In the genomic region with DNA sequence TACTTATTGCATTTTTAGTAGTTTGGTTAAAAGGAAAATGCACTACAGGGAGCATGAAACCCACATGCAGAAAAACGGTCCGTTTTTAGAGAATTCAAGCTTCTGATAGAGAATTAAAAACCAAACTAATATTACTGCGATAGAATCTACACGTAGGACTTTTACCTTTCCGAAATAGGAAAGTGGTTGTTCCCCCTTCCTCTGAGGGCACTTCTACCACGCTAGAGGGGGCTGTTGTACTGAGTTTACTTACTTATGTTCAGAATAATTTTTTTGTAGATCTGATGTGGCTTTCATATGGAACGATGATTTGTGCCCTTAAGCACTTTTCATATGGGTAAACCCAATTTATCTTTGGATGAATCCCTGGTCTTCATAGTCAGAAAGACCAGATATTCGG, we compare ENCODE assay signal across 8 cellular contexts.
DNase-seq lines count a peak whose midpoint lies in the region; ATAC-seq, FAIRE-seq and TF ChIP-seq lines count a peak whose summit lies in the region.

No MANE protein-coding gene starts in this region.

- H3K4me3 ChIP-seq in NB4 (ENCODE audit: low read depth, low read length) (no peak overlapping the region), bronchial epithelial cell (ENCODE audit: low read depth, low read length) (no peak overlapping the region)

- no peak for FAIRE-seq in bronchial epithelial cell (lab: Jason Lieb, UNC)

- no peaks in the 10 kb centered on the region for H3K27me3 ChIP-seq in bronchial epithelial cell (ENCODE audit: control insufficient read depth, insufficient read depth, low read length)

- no peaks in the 10 kb centered on the region for H3K36me3 ChIP-seq in bronchial epithelial cell (ENCODE audit: control insufficient read depth, insufficient read depth, low read length)

- peak; percentile 16 for DNase-seq in activated CD4-positive, CD25-positive, alpha-beta regulatory T cell treated with anti-CD3 and anti-CD28 coated beads, Interleukin-2, amount 50 U/mL, for 16 hours (ENCODE audit: low read depth, low spot score)
- DNase-seq in activated CD4-positive, CD25-positive, alpha-beta regulatory T cell treated with anti-CD3 and anti-CD28 coated beads, Interleukin-2, amount 50 U/mL, for 72 hours = no peak
- DNase-seq in NB4 (ENCODE audit: low read depth) (peak; percentile 60), bronchial epithelial cell (ENCODE audit: low read depth) (peak; percentile 51), left lobe of liver (ENCODE audit: low spot score) (no peak), GM19238 (ENCODE audit: insufficient read length, low spot score) (no peak)
- peak; percentile 19 for DNase-seq in stimulated activated naive CD4-positive, alpha-beta T cell treated with Interleukin-2 at 50 U/mL for 16 hours (lab: John Stamatoyannopoulos, UW)

- TF ChIP-seq CTCF in NB4 (IDR thresholded peaks at IDR 0.05; ENCODE audit: low read depth, low read length) (peak; percentile 68), bronchial epithelial cell (IDR thresholded peaks at IDR 0.05; ENCODE audit: insufficient read depth, low read length, severe bottlenecking) (peak; percentile 57)

- no peak for TF ChIP-seq POLR2A in NB4 (IDR thresholded peaks at IDR 0.05; ENCODE audit: extremely low read depth, insufficient read length)

- ATAC-seq in SK-N-SH treated with all-trans-retinoic acid at 6 μM for 48 hours (peak; percentile 92), left lobe of liver (peak; percentile 94)

TF ChIP-seq in SK-N-SH treated with all-trans-retinoic acid at 6 μM for 48 hours, 23 proteins besides CTCF, POLR2A, EP300 and RAD21:
- no peak for TF ChIP-seq BACH2 (CRISPR knock-in tag; IDR thresholded peaks at IDR 0.05; ENCODE audit: borderline replicate concordance)
- no peak for TF ChIP-seq TCF4 (CRISPR knock-in tag; IDR thresholded peaks at IDR 0.05; ENCODE audit: borderline replicate concordance)
- no peak for TF ChIP-seq OSR1 (CRISPR knock-in tag; IDR thresholded peaks at IDR 0.05)
- TF ChIP-seq, protein P1, sequence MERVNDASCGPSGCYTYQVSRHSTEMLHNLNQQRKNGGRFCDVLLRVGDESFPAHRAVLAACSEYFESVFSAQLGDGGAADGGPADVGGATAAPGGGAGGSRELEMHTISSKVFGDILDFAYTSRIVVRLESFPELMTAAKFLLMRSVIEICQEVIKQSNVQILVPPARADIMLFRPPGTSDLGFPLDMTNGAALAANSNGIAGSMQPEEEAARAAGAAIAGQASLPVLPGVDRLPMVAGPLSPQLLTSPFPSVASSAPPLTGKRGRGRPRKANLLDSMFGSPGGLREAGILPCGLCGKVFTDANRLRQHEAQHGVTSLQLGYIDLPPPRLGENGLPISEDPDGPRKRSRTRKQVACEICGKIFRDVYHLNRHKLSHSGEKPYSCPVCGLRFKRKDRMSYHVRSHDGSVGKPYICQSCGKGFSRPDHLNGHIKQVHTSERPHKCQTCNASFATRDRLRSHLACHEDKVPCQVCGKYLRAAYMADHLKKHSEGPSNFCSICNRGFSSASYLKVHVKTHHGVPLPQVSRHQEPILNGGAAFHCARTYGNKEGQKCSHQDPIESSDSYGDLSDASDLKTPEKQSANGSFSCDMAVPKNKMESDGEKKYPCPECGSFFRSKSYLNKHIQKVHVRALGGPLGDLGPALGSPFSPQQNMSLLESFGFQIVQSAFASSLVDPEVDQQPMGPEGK (CRISPR knock-in tag; IDR thresholded peaks at IDR 0.05; ENCODE audit: borderline replicate concordance) = no peak
- no peak for TF ChIP-seq CSDC2 (CRISPR knock-in tag; IDR thresholded peaks at IDR 0.05)
- TF ChIP-seq ARNTL (CRISPR knock-in tag; IDR thresholded peaks at IDR 0.05; ENCODE audit: borderline replicate concordance, low read depth) = no peak
- TF ChIP-seq TOX (CRISPR knock-in tag; IDR thresholded peaks at IDR 0.05; ENCODE audit: borderline replicate concordance) = no peak
- no peak for TF ChIP-seq GLIS3 (CRISPR knock-in tag; IDR thresholded peaks at IDR 0.05)
- TF ChIP-seq RARB (CRISPR knock-in tag; IDR thresholded peaks at IDR 0.05) = no peak
- TF ChIP-seq, protein P2, sequence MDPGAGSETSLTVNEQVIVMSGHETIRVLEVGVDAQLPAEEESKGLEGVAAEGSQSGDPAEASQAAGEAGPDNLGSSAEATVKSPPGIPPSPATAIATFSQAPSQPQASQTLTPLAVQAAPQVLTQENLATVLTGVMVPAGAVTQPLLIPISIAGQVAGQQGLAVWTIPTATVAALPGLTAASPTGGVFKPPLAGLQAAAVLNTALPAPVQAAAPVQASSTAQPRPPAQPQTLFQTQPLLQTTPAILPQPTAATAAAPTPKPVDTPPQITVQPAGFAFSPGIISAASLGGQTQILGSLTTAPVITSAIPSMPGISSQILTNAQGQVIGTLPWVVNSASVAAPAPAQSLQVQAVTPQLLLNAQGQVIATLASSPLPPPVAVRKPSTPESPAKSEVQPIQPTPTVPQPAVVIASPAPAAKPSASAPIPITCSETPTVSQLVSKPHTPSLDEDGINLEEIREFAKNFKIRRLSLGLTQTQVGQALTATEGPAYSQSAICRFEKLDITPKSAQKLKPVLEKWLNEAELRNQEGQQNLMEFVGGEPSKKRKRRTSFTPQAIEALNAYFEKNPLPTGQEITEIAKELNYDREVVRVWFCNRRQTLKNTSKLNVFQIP (CRISPR knock-in tag; IDR thresholded peaks at IDR 0.05; ENCODE audit: borderline replicate concordance, low read depth) = no peak
- TF ChIP-seq ZFP30 (CRISPR knock-in tag; IDR thresholded peaks at IDR 0.05) = no peak
- TF ChIP-seq, protein P3, sequence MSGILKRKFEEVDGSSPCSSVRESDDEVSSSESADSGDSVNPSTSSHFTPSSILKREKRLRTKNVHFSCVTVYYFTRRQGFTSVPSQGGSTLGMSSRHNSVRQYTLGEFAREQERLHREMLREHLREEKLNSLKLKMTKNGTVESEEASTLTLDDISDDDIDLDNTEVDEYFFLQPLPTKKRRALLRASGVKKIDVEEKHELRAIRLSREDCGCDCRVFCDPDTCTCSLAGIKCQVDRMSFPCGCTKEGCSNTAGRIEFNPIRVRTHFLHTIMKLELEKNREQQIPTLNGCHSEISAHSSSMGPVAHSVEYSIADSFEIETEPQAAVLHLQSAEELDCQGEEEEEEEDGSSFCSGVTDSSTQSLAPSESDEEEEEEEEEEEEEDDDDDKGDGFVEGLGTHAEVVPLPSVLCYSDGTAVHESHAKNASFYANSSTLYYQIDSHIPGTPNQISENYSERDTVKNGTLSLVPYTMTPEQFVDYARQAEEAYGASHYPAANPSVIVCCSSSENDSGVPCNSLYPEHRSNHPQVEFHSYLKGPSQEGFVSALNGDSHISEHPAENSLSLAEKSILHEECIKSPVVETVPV (CRISPR knock-in tag; IDR thresholded peaks at IDR 0.05) = no peak
- TF ChIP-seq SNAI2 (CRISPR knock-in tag; IDR thresholded peaks at IDR 0.05) = no peak
- TF ChIP-seq, protein P4, sequence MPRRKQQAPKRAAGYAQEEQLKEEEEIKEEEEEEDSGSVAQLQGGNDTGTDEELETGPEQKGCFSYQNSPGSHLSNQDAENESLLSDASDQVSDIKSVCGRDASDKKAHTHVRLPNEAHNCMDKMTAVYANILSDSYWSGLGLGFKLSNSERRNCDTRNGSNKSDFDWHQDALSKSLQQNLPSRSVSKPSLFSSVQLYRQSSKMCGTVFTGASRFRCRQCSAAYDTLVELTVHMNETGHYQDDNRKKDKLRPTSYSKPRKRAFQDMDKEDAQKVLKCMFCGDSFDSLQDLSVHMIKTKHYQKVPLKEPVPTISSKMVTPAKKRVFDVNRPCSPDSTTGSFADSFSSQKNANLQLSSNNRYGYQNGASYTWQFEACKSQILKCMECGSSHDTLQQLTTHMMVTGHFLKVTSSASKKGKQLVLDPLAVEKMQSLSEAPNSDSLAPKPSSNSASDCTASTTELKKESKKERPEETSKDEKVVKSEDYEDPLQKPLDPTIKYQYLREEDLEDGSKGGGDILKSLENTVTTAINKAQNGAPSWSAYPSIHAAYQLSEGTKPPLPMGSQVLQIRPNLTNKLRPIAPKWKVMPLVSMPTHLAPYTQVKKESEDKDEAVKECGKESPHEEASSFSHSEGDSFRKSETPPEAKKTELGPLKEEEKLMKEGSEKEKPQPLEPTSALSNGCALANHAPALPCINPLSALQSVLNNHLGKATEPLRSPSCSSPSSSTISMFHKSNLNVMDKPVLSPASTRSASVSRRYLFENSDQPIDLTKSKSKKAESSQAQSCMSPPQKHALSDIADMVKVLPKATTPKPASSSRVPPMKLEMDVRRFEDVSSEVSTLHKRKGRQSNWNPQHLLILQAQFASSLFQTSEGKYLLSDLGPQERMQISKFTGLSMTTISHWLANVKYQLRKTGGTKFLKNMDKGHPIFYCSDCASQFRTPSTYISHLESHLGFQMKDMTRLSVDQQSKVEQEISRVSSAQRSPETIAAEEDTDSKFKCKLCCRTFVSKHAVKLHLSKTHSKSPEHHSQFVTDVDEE (CRISPR knock-in tag; IDR thresholded peaks at IDR 0.05) = no peak
- no peak for TF ChIP-seq ZNF565 (CRISPR knock-in tag; conservative IDR thresholded peaks at IDR 0.05; ENCODE audit: low read depth)

Comparison
In these comparisons a context has a peak if more than half of its experiments do, and no peak if none do; other contexts are left out.
1. DNase-seq: peak in activated CD4-positive, CD25-positive, alpha-beta regulatory T cell treated with anti-CD3 and anti-CD28 coated beads, Interleukin-2, amount 50 U/mL, for 16 hours (single experiment), NB4 (single experiment), bronchial epithelial cell (single experiment) and stimulated activated naive CD4-positive, alpha-beta T cell treated with Interleukin-2 at 50 U/mL for 16 hours (single experiment); none in activated CD4-positive, CD25-positive, alpha-beta regulatory T cell treated with anti-CD3 and anti-CD28 coated beads, Interleukin-2, amount 50 U/mL, for 72 hours (single experiment), left lobe of liver (single experiment) and GM19238 (single experiment).